ENCODE assay signal across 8 cellular contexts in genomic region chr5:74934949-74935751, GRCh38.
DNase-seq lines count a peak whose midpoint lies in the region; ATAC-seq and TF ChIP-seq lines count a peak whose summit lies in the region.

No MANE protein-coding gene starts in this region.

- H3K27ac ChIP-seq in WERI-Rb-1 = no peak overlapping the region

- H3K27me3 ChIP-seq in WERI-Rb-1 (ENCODE audit: insufficient read depth, low read depth, severe bottlenecking) = no peaks in the 10 kb centered on the region

- DNase-seq in AG04449 (ENCODE audit: low read depth, low spot score) (no peak), WERI-Rb-1 (no peak), epithelial cell of proximal tubule (ENCODE audit: low read depth) (peak; percentile 88), retinal pigment epithelial cell (ENCODE audit: low read depth) (peak; percentile 25), NCI-H510A (lab: John Stamatoyannopoulos, UW) (no peak)

- POLR2A ChIA-PET in AG04449 (lab: Yijun Ruan, JAX) = interaction anchor here (1.3 kb wide), 1 partner anchor 117 kb away, joined by 5 read pairs; the partner anchor contains the start of gene GCNT4

- H3K9me3 ChIP-seq in WERI-Rb-1 (ENCODE audit: severe bottlenecking) = no peaks in the 10 kb centered on the region

- TF ChIP-seq CTCF in AG04449 (IDR thresholded peaks at IDR 0.05; ENCODE audit: insufficient read depth, low read length, missing control alignments) (peak; percentile 15), WERI-Rb-1 (IDR thresholded peaks at IDR 0.05; ENCODE audit: low read depth, low read length) (peak; percentile 29; the same call in 1 of the 2 replicates), epithelial cell of proximal tubule (conservative IDR thresholded peaks at IDR 0.05; ENCODE audit: low read depth, low read length) (peak; percentile 62), retinal pigment epithelial cell (conservative IDR thresholded peaks at IDR 0.05; ENCODE audit: low read depth, low read length) (peak; percentile 54)

- ATAC-seq in GM19395 (IDR thresholded peaks at IDR 0.05; ENCODE audit: unreplicated experiment) (peak; percentile 63), GM19023 (IDR thresholded peaks at IDR 0.05; ENCODE audit: unreplicated experiment) (no peak), HG02970 (IDR thresholded peaks at IDR 0.05; ENCODE audit: low FRiP score, unreplicated experiment) (no peak)

- CTCF ChIA-PET in AG04449 (lab: Yijun Ruan, JAX) = interaction anchor here (0.8 to 2.1 kb wide), 17 partner anchors 9 to 405 kb away, joined by 3 to 14 read pairs (median 3); partner anchors contain the start of genes ANKRD31, GCNT4 and HMGCR

- H3K4me3 ChIP-seq in AG04449 (ENCODE audit: low read depth, low read length) = no peak overlapping the region
- no peak overlapping the region for H3K4me3 ChIP-seq in WERI-Rb-1 (ENCODE audit: low read depth, low read length)
- peak overlapping the region; percentile 35 for H3K4me3 ChIP-seq in epithelial cell of proximal tubule (ENCODE audit: low read depth, low read length)
- peak overlapping the region; percentile 26 for H3K4me3 ChIP-seq in retinal pigment epithelial cell (ENCODE audit: low read length)

- H3K36me3 ChIP-seq in WERI-Rb-1 = no peaks in the 10 kb centered on the region

Comparison
In these comparisons a context has a peak if more than half of its experiments do, and no peak if none do; other contexts are left out.
1. DNase-seq: peak in epithelial cell of proximal tubule (single experiment) and retinal pigment epithelial cell (single experiment); none in AG04449 (single experiment), WERI-Rb-1 (single experiment) and NCI-H510A (single experiment).
2. H3K4me3 ChIP-seq: peak in epithelial cell of proximal tubule (single experiment) and retinal pigment epithelial cell (single experiment); none in AG04449 (single experiment) and WERI-Rb-1 (single experiment).
3. Peak in every context shown above with its lines, with median percentiles within 50 percentile points of each other: CTCF ChIP-seq.